9 cellular contexts compared by ENCODE assay signal in genomic region chr9:130137870-130138653, GRCh38. TPM values are rescaled to one million over a fixed set of nuclear protein-coding genes. Genes with fewer than 3 reads are reported as not detected.
A peak's percentile ranks its signal among the peaks of the same experiment; 100 is the strongest.
DNase-seq lines count a peak whose midpoint lies in the region; ATAC-seq and TF ChIP-seq lines count a peak whose summit lies in the region.
"Had no signal": no experiment of that assay in that cellular context is flagged by ENCODE, and none has a peak within 500 bp of the region (broad histone marks: within the 10 kb centered on the region; RNA-seq: fewer than 3 reads in every experiment).

No MANE protein-coding gene starts in this region.

- H3K36me3 ChIP-seq in hepatocyte (replicated peaks; ENCODE audit: insufficient read depth, low read depth) = no peaks in the 10 kb centered on the region

- H4K20me1 ChIP-seq in hepatocyte (ENCODE audit: insufficient read depth, poor library complexity, severe bottlenecking) = no peaks in the 10 kb centered on the region

- H3K27me3 ChIP-seq in hepatocyte = no peaks in the 10 kb centered on the region

- H3K36me3 Mint-ChIP-seq in T-helper 2 cell treated with Interferon-gamma antibody and Interleukin-4, amounts not matched to agents 5 μg/mL and 100 μg/mL, for 36 hours (ENCODE audit: low read depth) = peaks cover 37% of the 10 kb centered on the region
- H3K36me3 Mint-ChIP-seq in activated naive CD8-positive, alpha-beta T cell treated with anti-CD3 and anti-CD28 coated beads, Interleukin-2, amount 50 U/mL, for 24 hours (ENCODE audit: low read depth) = peaks cover 31% of the 10 kb centered on the region

- no peaks in the 10 kb centered on the region for H3K9me2 ChIP-seq in hepatocyte (replicated peaks; ENCODE audit: insufficient read depth)

- H2AFZ ChIP-seq in hepatocyte = no peak overlapping the region

- no peak overlapping the region for H3K4me3 Mint-ChIP-seq in T-helper 2 cell treated with Interferon-gamma antibody and Interleukin-4, amounts not matched to agents 5 μg/mL and 100 μg/mL, for 36 hours
- no peak overlapping the region for H3K4me3 Mint-ChIP-seq in activated naive CD8-positive, alpha-beta T cell treated with anti-CD3 and anti-CD28 coated beads, Interleukin-2, amount 50 U/mL, for 24 hours
- H3K4me3 Mint-ChIP-seq: activated B cell treated with CpG ODN at 0.5 μM for 24 hours had no signal

- peak overlapping the region; percentile 31 for H3K27ac Mint-ChIP-seq in T-helper 2 cell treated with Interferon-gamma antibody and Interleukin-4, amounts not matched to agents 5 μg/mL and 100 μg/mL, for 36 hours
- H3K27ac Mint-ChIP-seq in activated naive CD8-positive, alpha-beta T cell treated with anti-CD3 and anti-CD28 coated beads, Interleukin-2, amount 50 U/mL, for 24 hours = peak overlapping the region; percentile 71
- H3K27ac Mint-ChIP-seq: activated B cell treated with CpG ODN at 0.5 μM for 24 hours had no signal

- no peaks in the 10 kb centered on the region for H3K9me3 Mint-ChIP-seq in T-helper 2 cell treated with Interferon-gamma antibody and Interleukin-4, amounts not matched to agents 5 μg/mL and 100 μg/mL, for 36 hours
- no peaks in the 10 kb centered on the region for H3K9me3 Mint-ChIP-seq in activated naive CD8-positive, alpha-beta T cell treated with anti-CD3 and anti-CD28 coated beads, Interleukin-2, amount 50 U/mL, for 24 hours
- H3K9me3 Mint-ChIP-seq: activated B cell treated with CpG ODN at 0.5 μM for 24 hours had no signal

- H3K9me3 ChIP-seq in hepatocyte (ENCODE audit: low read depth) = no peaks in the 10 kb centered on the region

- H3K27ac ChIP-seq in hepatocyte (peak overlapping the region; percentile 60), substantia nigra (ENCODE audit: low read depth, low read length, poor library complexity, severe bottlenecking) (peak overlapping the region; percentile 27)

- H3K27me3 Mint-ChIP-seq in T-helper 2 cell treated with Interferon-gamma antibody and Interleukin-4, amounts not matched to agents 5 μg/mL and 100 μg/mL, for 36 hours (ENCODE audit: low read depth) = no peaks in the 10 kb centered on the region
- no peaks in the 10 kb centered on the region for H3K27me3 Mint-ChIP-seq in activated naive CD8-positive, alpha-beta T cell treated with anti-CD3 and anti-CD28 coated beads, Interleukin-2, amount 50 U/mL, for 24 hours
- H3K27me3 Mint-ChIP-seq: activated B cell treated with CpG ODN at 0.5 μM for 24 hours had no signal

- no peaks in the 10 kb centered on the region for H3K79me2 ChIP-seq in hepatocyte

- DNase-seq in T-helper 2 cell treated with Interferon-gamma antibody and Interleukin-4, amounts not matched to agents 5 μg/mL and 100 μg/mL, for 36 hours (ENCODE audit: low spot score) = peak; percentile 10
- DNase-seq in T-helper 2 cell (no peak), hepatocyte (ENCODE audit: low spot score) (peak; percentile 78), substantia nigra (lab: John Stamatoyannopoulos, UW) (peak in 4 of 49 donors; percentile 21 to 73 (median 32)), NCI-H1105 (lab: John Stamatoyannopoulos, UW) (no peak), SKM-1 treated with dmso at 0.1 percent for 144 hours (lab: John Stamatoyannopoulos, UW; ENCODE audit: unreplicated experiment) (no peak)
- no peak for DNase-seq in activated naive CD8-positive, alpha-beta T cell treated with anti-CD3 and anti-CD28 coated beads, Interleukin-2, amount 50 U/mL, for 24 hours
- DNase-seq: activated B cell treated with CpG ODN at 0.5 μM for 24 hours had no signal

- peak overlapping the region; percentile 40 for H3K4me2 ChIP-seq in hepatocyte

- peaks cover 12% of the 10 kb centered on the region for H3K4me1 ChIP-seq in hepatocyte (ENCODE audit: insufficient read depth)

- peaks cover 26% of the 10 kb centered on the region for H3K4me1 Mint-ChIP-seq in T-helper 2 cell treated with Interferon-gamma antibody and Interleukin-4, amounts not matched to agents 5 μg/mL and 100 μg/mL, for 36 hours (ENCODE audit: low read depth)
- peaks cover 72% of the 10 kb centered on the region for H3K4me1 Mint-ChIP-seq in activated naive CD8-positive, alpha-beta T cell treated with anti-CD3 and anti-CD28 coated beads, Interleukin-2, amount 50 U/mL, for 24 hours

- ATAC-seq in activated naive CD8-positive, alpha-beta T cell treated with anti-CD3 and anti-CD28 coated beads, Interleukin-2, amount 50 U/mL, for 24 hours = no peak
- no peak for ATAC-seq in HG02840 (IDR thresholded peaks at IDR 0.05; ENCODE audit: low FRiP score, unreplicated experiment)

- no peak overlapping the region for H3K4me3 ChIP-seq in hepatocyte

- 65% methylated on average over 6 of the region's 12 CpGs for WGBS in hepatocyte (ENCODE audit: low lambda C conversion rate, missing lambda C conversion rate)

- no peak for TF ChIP-seq CTCF in hepatocyte (IDR thresholded peaks at IDR 0.05; ENCODE audit: poor library complexity)

RNA-seq across cellular contexts. Expression of gene NCS1, which starts 34.1 kb away (rescaled TPM):
- total RNA-seq in hepatocyte = 16.8 and 16.9 TPM in 2 replicates
- polyA plus RNA-seq in hepatocyte = 20.9 and 25.3 TPM in 2 replicates

Comparison
In these comparisons a context has a peak if more than half of its experiments do, and no peak if none do; other contexts are left out.
1. DNase-seq: peak in T-helper 2 cell treated with Interferon-gamma antibody and Interleukin-4, amounts not matched to agents 5 μg/mL and 100 μg/mL, for 36 hours (single experiment) and hepatocyte (single experiment); none in T-helper 2 cell (0 of 5), activated naive CD8-positive, alpha-beta T cell treated with anti-CD3 and anti-CD28 coated beads, Interleukin-2, amount 50 U/mL, for 24 hours (single experiment), NCI-H1105 (single experiment) and SKM-1 treated with dmso at 0.1 percent for 144 hours (single experiment).